Comparison of ENCODE assay signal across 29 cellular contexts in genomic region chr20:54047048-54047447, GRCh38. TPM values are rescaled to one million over a fixed set of nuclear protein-coding genes. Genes with fewer than 3 reads are reported as not detected.
"Had no signal": no experiment of that assay in that cellular context is flagged by ENCODE, and none has a peak within 500 bp of the region (broad histone marks: within the 10 kb centered on the region; RNA-seq: fewer than 3 reads in every experiment).

No MANE protein-coding gene starts in this region.

- H3K36me3 ChIP-seq: colonic mucosa, esophagus squamous epithelium, gastrocnemius medialis, heart right ventricle, left lung, lower lobe of right lung had no signal

- H3K4me3 Mint-ChIP-seq: dendritic cell treated with granulocyte-macrophage colony-stimulating factor and Interleukin-4, amounts not matched to agents 40 ng/mL and 50 ng/mL, for 4 days; effector memory CD8-positive, alpha-beta T cell; endodermal cell had no signal

- ATAC-seq: effector memory CD8-positive, alpha-beta T cell; esophagus mucosa; gastrocnemius medialis; heart right ventricle; left cardiac atrium; left lung; left ventricle myocardium superior; lower lobe of right lung had no signal

- H3K27me3 ChIP-seq: colonic mucosa, esophagus squamous epithelium, gastrocnemius medialis, left lung had no signal

- H3K27ac ChIP-seq: colonic mucosa, epithelial cell of prostate, esophagus squamous epithelium, gastrocnemius medialis, heart right ventricle, left lung, lower lobe of right lung had no signal

- H3K4me3 ChIP-seq: colonic mucosa, esophagus squamous epithelium, gastrocnemius medialis, heart right ventricle, left lung, lower lobe of right lung had no signal

- H3K9me3 Mint-ChIP-seq: effector memory CD8-positive, alpha-beta T cell; endodermal cell had no signal

- H3K4me1 ChIP-seq: colonic mucosa, esophagus squamous epithelium, gastrocnemius medialis, left lung had no signal

- FAIRE-seq: endometrium, islet of Langerhans, keratinocyte had no signal

- H3K4me1 Mint-ChIP-seq: endodermal cell had no signal

- H3K9me3 ChIP-seq: colonic mucosa, esophagus squamous epithelium, gastrocnemius medialis, left lung, lower lobe of right lung had no signal

- DNase-seq: colonic mucosa; cortex of kidney; effector CD8-positive, alpha-beta T cell; effector memory CD8-positive, alpha-beta T cell; endodermal cell; erythroblast; esophagus squamous epithelium; foreskin fibroblast; foreskin melanocyte; gastrocnemius medialis; glutamatergic neuron; head of caudate nucleus; heart right ventricle; hippocampal formation; left cardiac atrium; left lung; left ventricle myocardium superior; lower lobe of right lung; mesendoderm; midbrain had no signal

- H3K27ac Mint-ChIP-seq: dendritic cell treated with granulocyte-macrophage colony-stimulating factor and Interleukin-4, amounts not matched to agents 40 ng/mL and 50 ng/mL, for 4 days; endodermal cell had no signal

RNA-seq across cellular contexts. Expression of gene BCAS1, which starts 23.3 kb away (rescaled TPM):
- total RNA-seq: dermis microvascular lymphatic vessel endothelial cell, endodermal cell, glomerular endothelial cell, heart right ventricle, left cardiac atrium, left ventricle myocardium superior, lung microvascular endothelial cell had no signal
- polyA plus RNA-seq: keratinocyte had no signal
